Comparison of ENCODE assay signal across 20 cellular contexts in the genomic region with DNA sequence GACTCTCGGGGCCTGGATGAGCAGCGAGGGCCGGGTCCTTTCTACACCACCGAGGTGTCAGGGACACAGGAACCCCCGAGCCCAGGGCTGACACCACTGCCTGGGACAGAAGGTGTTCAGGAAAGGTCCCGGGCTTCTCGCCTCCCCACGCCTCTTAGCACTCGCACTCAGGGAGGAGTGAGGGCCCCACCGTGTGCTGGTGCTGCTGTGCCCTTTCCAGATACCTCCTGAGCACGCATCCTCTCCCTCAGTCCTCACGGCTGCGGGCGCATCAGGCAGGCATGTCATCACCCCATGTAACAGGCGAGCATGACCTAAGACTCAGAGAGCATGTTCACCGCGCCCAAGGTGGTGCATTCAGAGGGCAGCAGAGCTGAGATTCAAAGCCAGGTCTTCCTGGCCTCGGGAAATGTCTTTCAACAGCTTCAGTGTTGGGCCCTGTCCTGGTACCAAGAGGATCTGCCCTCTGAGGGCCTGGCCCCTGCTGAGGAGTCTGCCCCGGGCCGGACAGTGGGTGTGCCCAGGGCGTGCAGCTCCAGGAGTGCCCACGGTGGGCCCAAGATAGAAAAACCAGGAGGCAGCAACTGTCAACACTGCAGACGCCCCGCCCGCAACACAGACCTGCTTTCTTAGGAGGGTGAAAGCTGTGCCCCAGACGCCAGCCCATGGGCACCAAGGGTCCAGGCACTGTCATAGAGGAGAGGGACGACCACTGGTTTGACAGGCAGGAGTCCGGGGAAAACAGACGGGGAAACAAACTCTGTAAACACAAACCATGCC. TPM values are rescaled to one million over a fixed set of nuclear protein-coding genes. Genes with fewer than 3 reads are reported as not detected.
DNase-seq lines count a peak whose midpoint lies in the region; ATAC-seq, FAIRE-seq and TF ChIP-seq lines count a peak whose summit lies in the region.
"Had no signal": no experiment of that assay in that cellular context is flagged by ENCODE, and none has a peak within 500 bp of the region (broad histone marks: within the 10 kb centered on the region; RNA-seq: fewer than 3 reads in every experiment).

No MANE protein-coding gene starts in this region.

- H3K36me3 ChIP-seq in SJSA1 (peaks cover 46% of the 10 kb centered on the region), endothelial cell of umbilical vein (ENCODE audit: control insufficient read depth in 2 of 2, extremely low read depth in 1 of 2, insufficient read depth in 2 of 2, low read length in 2 of 2) (peaks cover 27 to 63% of the 10 kb centered on the region in 2 experiments), lower lobe of right lung (peaks cover 87% of the 10 kb centered on the region), aorta (ENCODE audit: control insufficient read depth in 1 of 2, insufficient read depth in 2 of 2, low read length in 1 of 2) (peaks cover 3 to 4% of the 10 kb centered on the region in 2 donors), stomach (peaks cover 5 to 83% (median 60%) of the 10 kb centered on the region in 4 donors)
- H3K36me3 ChIP-seq: BLaER1 treated with 17β-estradiol and CSF1 and Interleukin-3, amounts not matched to agents 10 nM and 100 nM; suprapubic skin had no signal

- 85 to 87% methylated on average over 29 of the region's 29 CpGs for WGBS in aorta, 2 donors
- WGBS in stomach, 5 donors: 83 to 88% (median 84%) methylated on average over 21 to 29 of the region's 29 CpGs

- H4K20me1 ChIP-seq in endothelial cell of umbilical vein (replicated peaks; ENCODE audit: control insufficient read depth, extremely low read depth, insufficient read depth, low read length): no peaks in the 10 kb centered on the region
- H4K20me1 ChIP-seq: BLaER1 treated with 17β-estradiol and CSF1 and Interleukin-3, amounts not matched to agents 10 nM and 100 nM had no signal

- no peak overlapping the region for H2AFZ ChIP-seq in endothelial cell of umbilical vein (ENCODE audit: low read depth, low read length)

- CTCF ChIA-PET in endothelial cell of umbilical vein (lab: Charles Lee): interaction anchor here (1.3 to 4.4 kb wide), 7 partner anchors 8 to 85 kb away, joined by 3 to 42 read pairs (median 8); no protein-coding TSS in a partner anchor

- FAIRE-seq in endothelial cell of umbilical vein (lab: Jason Lieb, UNC): no peak
- FAIRE-seq: RCC 7860 had no signal

- peak overlapping the region; percentile 51 for H3K9ac ChIP-seq in endothelial cell of umbilical vein (replicated peaks; ENCODE audit: extremely low read depth, insufficient read depth, low read length)

- H3K79me2 ChIP-seq in endothelial cell of umbilical vein (ENCODE audit: control insufficient read depth, insufficient read depth, low read length): no peaks in the 10 kb centered on the region

- intact Hi-C loops in endothelial cell of umbilical vein (cut with micrococcal nuclease): no loop called here
- intact Hi-C loops in lower lobe of right lung (cut with DNase I): no loop called here
- intact Hi-C loops in aorta (cut with DNase I): no loop called here
- intact Hi-C loops in stomach (cut with DNase I; ENCODE audit: low total_unique reads): no loop called here

- H3K4me1 ChIP-seq in SJSA1 (replicated peaks) (peaks cover 46% of the 10 kb centered on the region), endothelial cell of umbilical vein (ENCODE audit: control insufficient read depth, extremely low read depth, insufficient read depth, low read length) (peaks cover 62% of the 10 kb centered on the region), lower lobe of right lung (peaks cover 42% of the 10 kb centered on the region), aorta (ENCODE audit: control insufficient read depth in 1 of 2, insufficient read depth in 2 of 2, low read length in 2 of 2) (peaks cover 0 to 2% of the 10 kb centered on the region in 2 donors), stomach (peaks cover 0 to 20% (median 12%) of the 10 kb centered on the region in 4 donors)
- H3K4me1 ChIP-seq: suprapubic skin had no signal

- POLR2A ChIA-PET in endothelial cell of umbilical vein (lab: Charles Lee): interaction anchor here (1.3 to 1.7 kb wide), 3 partner anchors 9 to 63 kb away, joined by 3 to 6 read pairs (median 4); no protein-coding TSS in a partner anchor

- DNase-seq in SJSA1 (ENCODE audit: low read depth in 1 of 2, low spot score in 2 of 2) (no peak), endothelial cell of umbilical vein (ENCODE audit: low read depth, low spot score) (no peak), lower lobe of right lung (peak; percentile 40), aorta (peak; percentile 41 to 68), stomach (no peak)
- DNase-seq: activated CD4-positive, alpha-beta memory T cell treated with anti-CD3 and anti-CD28 coated beads for 36 hours; activated T-cell treated with anti-CD3 and anti-CD28 coated beads, Interleukin-2, amount 50 U/mL, for 24 hours; glutamatergic neuron; GOT3; Kasumi-1; NCI-H2171; NCI-H774; nucleus accumbens; stimulated activated CD4-positive, alpha-beta T cell treated with anti-CD3 and anti-CD28 coated beads, Interleukin-2, amount 100 ng/mL, for 48 hours had no signal

- H3K9me3 ChIP-seq in SJSA1 (replicated peaks): no peaks in the 10 kb centered on the region
- H3K9me3 ChIP-seq in endothelial cell of umbilical vein (replicated peaks; ENCODE audit: control insufficient read depth, insufficient read depth, low read length): no peaks in the 10 kb centered on the region
- no peaks in the 10 kb centered on the region for H3K9me3 ChIP-seq in lower lobe of right lung
- no peaks in the 10 kb centered on the region for H3K9me3 ChIP-seq in aorta (ENCODE audit: control insufficient read depth, low read length)
- no peaks in the 10 kb centered on the region for H3K9me3 ChIP-seq in stomach
- H3K9me3 ChIP-seq: BLaER1 treated with 17β-estradiol and CSF1 and Interleukin-3, amounts not matched to agents 10 nM and 100 nM; suprapubic skin had no signal

- TF ChIP-seq POLR2A in endothelial cell of umbilical vein (IDR thresholded peaks at IDR 0.05; ENCODE audit: low read depth, low read length): peak; percentile 14
- TF ChIP-seq POLR2A in stomach (IDR thresholded peaks at IDR 0.05): no peak

- H3K27ac ChIP-seq in SJSA1 (peak overlapping the region; percentile 60), endothelial cell of umbilical vein (ENCODE audit: insufficient read depth, low read depth, low read length) (peak overlapping the region; percentile 88), lower lobe of right lung (peak overlapping the region; percentile 46), aorta (ENCODE audit: low read depth in 1 of 2, low read length in 2 of 2) (no peak overlapping the region), stomach (peak overlapping the region in 1 of 5 donors; percentile 32)
- H3K27ac ChIP-seq: suprapubic skin had no signal

- TF ChIP-seq CTCF in endothelial cell of umbilical vein (IDR thresholded peaks at IDR 0.05; ENCODE audit: extremely low read depth in 1 of 2, insufficient read depth in 1 of 2, low read depth in 1 of 2, low read length in 2 of 2) (no peak), lower lobe of right lung (IDR thresholded peaks at IDR 0.05) (no peak), stomach (IDR thresholded peaks at IDR 0.05) (no peak)

- H3K4me3 ChIP-seq in SJSA1 (no peak overlapping the region), endothelial cell of umbilical vein (replicated peaks in 1 of 3; ENCODE audit: insufficient read depth in 1 of 3, low read depth in 1 of 3, low read length in 3 of 3) (no peak overlapping the region), lower lobe of right lung (no peak overlapping the region), aorta (ENCODE audit: low read length in 2 of 2) (no peak overlapping the region), stomach (no peak overlapping the region)
- H3K4me3 ChIP-seq: BLaER1 treated with 17β-estradiol and CSF1 and Interleukin-3, amounts not matched to agents 10 nM and 100 nM; suprapubic skin had no signal

- no TSS peak for BruUV-seq in endothelial cell of umbilical vein (replicated peaks; lab: Mats Ljungman, UMichigan)

- H3K4me2 ChIP-seq in endothelial cell of umbilical vein (ENCODE audit: insufficient read depth, low read length): no peak overlapping the region

- ATAC-seq in lower lobe of right lung (peak in 1 of 2 donors; percentile 4), aorta (ENCODE audit: low FRiP score) (no peak), HG03432 (IDR thresholded peaks at IDR 0.05; ENCODE audit: unreplicated experiment) (no peak), GM19463 (IDR thresholded peaks at IDR 0.05; ENCODE audit: unreplicated experiment) (no peak)
- ATAC-seq: esophagus mucosa had no signal

- no peaks in the 10 kb centered on the region for H3K9me1 ChIP-seq in endothelial cell of umbilical vein (replicated peaks; ENCODE audit: control insufficient read depth, extremely low read depth, insufficient read depth, low read length)

- H3K27me3 ChIP-seq in SJSA1 (replicated peaks) (no peaks in the 10 kb centered on the region), endothelial cell of umbilical vein (ENCODE audit: control insufficient read depth in 2 of 2, insufficient read depth in 2 of 2, low read length in 2 of 2) (no peaks in the 10 kb centered on the region), lower lobe of right lung (ENCODE audit: low read depth) (no peaks in the 10 kb centered on the region), aorta (ENCODE audit: control insufficient read depth in 1 of 2, insufficient read depth in 2 of 2, low read length in 1 of 2) (no peaks in the 10 kb centered on the region), stomach (no peaks in the 10 kb centered on the region)
- H3K27me3 ChIP-seq: BLaER1 treated with 17β-estradiol and CSF1 and Interleukin-3, amounts not matched to agents 10 nM and 100 nM had no signal

- dilution Hi-C loops in endothelial cell of umbilical vein (cut with MboI; ENCODE audit: extremely low pct_ligation_motif_present, low sequenced_read_pairs): no loop called here

- TF ChIP-seq EP300 in stomach (IDR thresholded peaks at IDR 0.05): no peak

TF ChIP-seq in endothelial cell of umbilical vein, 7 proteins besides CTCF, POLR2A, EP300 and RAD21 (continues in another document):
- TF ChIP-seq, protein P1, sequence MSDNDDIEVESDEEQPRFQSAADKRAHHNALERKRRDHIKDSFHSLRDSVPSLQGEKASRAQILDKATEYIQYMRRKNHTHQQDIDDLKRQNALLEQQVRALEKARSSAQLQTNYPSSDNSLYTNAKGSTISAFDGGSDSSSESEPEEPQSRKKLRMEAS (IDR thresholded peaks at IDR 0.05; ENCODE audit: insufficient read depth, insufficient read length): no peak

RNA-seq across cellular contexts. Expression of a gene that starts 29.2 kb away (rescaled TPM):
- total RNA-seq in SJSA1 (2014; rRNA removed; shearing (Covaris generic)): 32.2 and 34.9 TPM in 2 replicates
- total RNA-seq in endothelial cell of umbilical vein: 708 and 868 TPM in 2 replicates
- polyA plus RNA-seq in endothelial cell of umbilical vein: 810 and 861 TPM in 2 replicates
- 710 and 739 TPM in 2 replicates for polyA plus RNA-seq in endothelial cell of umbilical vein (2011; cell fraction: cytosol; rRNA removed)
- polyA plus RNA-seq in endothelial cell of umbilical vein (2011; cell fraction: nucleus; rRNA removed): 680 and 705 TPM in 2 replicates
- polyA plus RNA-seq in endothelial cell of umbilical vein (2012): 931 and 1,022 TPM in 2 replicates
- polyA minus RNA-seq in endothelial cell of umbilical vein: 986 and 1,245 TPM in 2 replicates
- 21.3 TPM for polyA minus RNA-seq in endothelial cell of umbilical vein (2011; cell fraction: cytosol; rRNA and poly(A)+ RNA removed)
- polyA minus RNA-seq in endothelial cell of umbilical vein (2011; cell fraction: nucleus; rRNA and poly(A)+ RNA removed): 361 and 435 TPM in 2 replicates
- total RNA-seq in lower lobe of right lung: 362 TPM
- 100 to 1,000 TPM; 449 to 561 TPM for total RNA-seq in aorta
- 100 to 1,000 TPM in 1 of 2 donors, 10 to 100 TPM in 1; 44.2 to 193 TPM for polyA plus RNA-seq in aorta
- 100 to 1,000 TPM in 1 of 5 donors, 10 to 100 TPM in 4; 27.8 to 195 (median 44.3) TPM for total RNA-seq in stomach
- 10 to 100 TPM; 16.2 to 28.0 (median 25.1) TPM for polyA plus RNA-seq in stomach
- total RNA-seq: activated CD4-positive, alpha-beta memory T cell treated with anti-CD3 and anti-CD28 coated beads for 36 hours had no signal

Comparison
In these comparisons a context has a peak if more than half of its experiments do, and no peak if none do; other contexts are left out.
1. DNase-seq: peak in lower lobe of right lung (single experiment) and aorta (2 of 2); none in SJSA1 (0 of 2), endothelial cell of umbilical vein (single experiment) and stomach (single experiment).
2. H3K27ac ChIP-seq: peak in SJSA1 (single experiment), endothelial cell of umbilical vein (single experiment) and lower lobe of right lung (single experiment); none in aorta (0 of 2).